ENCODE assay signal across 10 cellular contexts in the genomic region with DNA sequence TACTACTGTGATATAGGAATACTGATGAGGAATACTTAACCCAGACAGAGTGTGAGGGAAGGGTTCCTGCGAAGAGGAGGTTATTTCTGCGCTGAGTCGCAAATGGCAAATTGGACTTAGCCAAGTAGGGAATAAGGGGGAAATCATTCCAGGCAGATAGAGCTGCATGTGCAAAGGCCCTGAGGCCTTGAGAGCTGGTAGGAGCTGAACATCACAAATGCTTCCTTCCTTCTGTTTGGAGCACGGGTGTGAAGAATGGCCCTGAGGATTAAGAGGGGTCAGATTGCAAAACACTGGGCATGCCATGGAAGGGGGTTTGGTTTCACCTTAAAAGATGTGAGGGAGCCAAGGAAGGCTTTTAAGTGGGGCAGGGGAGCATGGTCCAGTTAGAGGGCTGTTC. TPM values are rescaled to one million over a fixed set of nuclear protein-coding genes. Genes with fewer than 3 reads are reported as not detected.
DNase-seq lines count a peak whose midpoint lies in the region; ATAC-seq and TF ChIP-seq lines count a peak whose summit lies in the region.
"Had no signal": no experiment of that assay in that cellular context is flagged by ENCODE, and none has a peak within 500 bp of the region (broad histone marks: within the 10 kb centered on the region; RNA-seq: fewer than 3 reads in every experiment).

No MANE protein-coding gene starts in this region.

- H3K4me3 ChIP-seq in BLaER1 = no peak overlapping the region
- H3K4me3 ChIP-seq in HCT116 (replicated peaks in 1 of 2; ENCODE audit: low read depth in 1 of 2, low read length in 2 of 2) = no peak overlapping the region; a peak in 1 of 4 replicates
- peak overlapping the region in 1 of 2 experiments; percentile 5 for H3K4me3 ChIP-seq in mesenchymal stem cell (ENCODE audit: insufficient read depth in 1 of 2, low read depth in 1 of 2, low read length in 2 of 2)
- no peak overlapping the region for H3K4me3 ChIP-seq in sigmoid colon

- H3K9me2 ChIP-seq in HCT116 (ENCODE audit: insufficient read depth) = no peaks in the 10 kb centered on the region

- 65% methylated on average over 4 of the region's 4 CpGs for WGBS in mesenchymal stem cell
- WGBS in sigmoid colon, 2 donors = 92 to 96% methylated on average over 4 of the region's 4 CpGs

- no peak overlapping the region for H3K9ac ChIP-seq in BLaER1
- peak overlapping the region; percentile 37 for H3K9ac ChIP-seq in HCT116 (ENCODE audit: low read length)
- no peak overlapping the region for H3K9ac ChIP-seq in mesenchymal stem cell (ENCODE audit: low read length)

- BruUV-seq in HCT116 (replicated peaks; lab: Mats Ljungman, UMichigan) = no TSS peak

- no peak overlapping the region for H2BK5ac ChIP-seq in mesenchymal stem cell (ENCODE audit: low read depth, low read length, poor library complexity, severe bottlenecking)

- TF ChIP-seq CTCF in HCT116 (IDR thresholded peaks at IDR 0.05 in 2 of 3, conservative IDR thresholded peaks at IDR 0.05 in 1 of 3; ENCODE audit: borderline replicate concordance in 1 of 3, insufficient read depth in 1 of 3, low read depth in 2 of 3, low read length in 2 of 3) (no peak), sigmoid colon (IDR thresholded peaks at IDR 0.05) (no peak)

- TF ChIP-seq RAD21 in HCT116 (IDR thresholded peaks at IDR 0.05; ENCODE audit: low read depth) = no peak

- H2BK120ac ChIP-seq in mesenchymal stem cell (ENCODE audit: low read depth, low read length) = peak overlapping the region; percentile 21

- peak overlapping the region; percentile 23 for H4K8ac ChIP-seq in mesenchymal stem cell (ENCODE audit: low read length)

- no peaks in the 10 kb centered on the region for H3K79me2 ChIP-seq in HCT116 (ENCODE audit: insufficient read depth, low read length)

- H2AK5ac ChIP-seq in mesenchymal stem cell (ENCODE audit: low read length, severe bottlenecking) = peak overlapping the region; percentile 18

- H3K9me3 ChIP-seq in BLaER1 (no peaks in the 10 kb centered on the region), HCT116 (ENCODE audit: control insufficient read depth in 1 of 2, insufficient read depth in 1 of 2, low read depth in 1 of 2, low read length in 2 of 2) (no peaks in the 10 kb centered on the region), mesenchymal stem cell (ENCODE audit: control insufficient read depth, low read length) (no peaks in the 10 kb centered on the region), sigmoid colon (no peaks in the 10 kb centered on the region)

- intact Hi-C loops in HCT116 (cut with micrococcal nuclease) (no loop called here), sigmoid colon (cut with DNase I) (no loop called here)

- H3K18ac ChIP-seq in mesenchymal stem cell (ENCODE audit: low read depth in 1 of 2, low read length in 2 of 2) = peak overlapping the region in 1 of 2 experiments; percentile 79

- H3K27me3 ChIP-seq in BLaER1 (no peaks in the 10 kb centered on the region), HCT116 (ENCODE audit: insufficient read depth, low read length) (no peaks in the 10 kb centered on the region), mesenchymal stem cell (ENCODE audit: control insufficient read depth in 1 of 2, insufficient read depth in 1 of 2, low read length in 2 of 2) (no peaks in the 10 kb centered on the region), sigmoid colon (no peaks in the 10 kb centered on the region)

- CTCF ChIA-PET in HCT116 (lab: Charles Lee) = interaction anchor here (0.7 kb wide), 1 partner anchor 837 kb away, joined by 3 read pairs; no protein-coding TSS in a partner anchor

- no peak for DNase-seq in HCT116 (ENCODE audit: low read depth, low spot score)
- DNase-seq in activated naive CD4-positive, alpha-beta T cell treated with anti-CD3 and anti-CD28 coated beads, Interleukin-2, amount 50 U/mL, for 72 hours (ENCODE audit: low spot score in 2 of 2) = no peak
- DNase-seq in mesenchymal stem cell = no peak
- DNase-seq in sigmoid colon = no peak
- no peak for DNase-seq in SIG-M5 (lab: John Stamatoyannopoulos, UW)
- DNase-seq in NCI-H1105 (lab: John Stamatoyannopoulos, UW) = no peak
- DNase-seq: kidney glomerular epithelial cell had no signal

- H3K23ac ChIP-seq in mesenchymal stem cell (ENCODE audit: low read length in 2 of 2) = no peak overlapping the region

- TF ChIP-seq POLR2A in HCT116 (IDR thresholded peaks at IDR 0.05; ENCODE audit: borderline replicate concordance, extremely low read depth, insufficient read depth, insufficient read length) (no peak), sigmoid colon (IDR thresholded peaks at IDR 0.05) (no peak)

- H4K20me1 ChIP-seq in BLaER1 (peaks cover 5% of the 10 kb centered on the region; the same call in 1 of the 2 replicates), HCT116 (ENCODE audit: insufficient read depth) (no peaks in the 10 kb centered on the region)

- RAD21 ChIA-PET in HCT116 (lab: Charles Lee; ENCODE audit: low non-redundant PET in 1 of 2, low total read pairs in 2 of 2, uncharacterized antibody in 2 of 2, unreplicated experiment in 2 of 2) = no interaction called here

- POLR2A ChIA-PET in HCT116 (lab: Charles Lee) = interaction anchor here (0.9 to 2.1 kb wide), 5 partner anchors 9 to 14 kb away, joined by 3 to 10 read pairs (median 7); a partner anchor contains a TSS

- H3K4me1 ChIP-seq in BLaER1 (peaks cover 94% of the 10 kb centered on the region), HCT116 (ENCODE audit: control insufficient read depth in 1 of 2, insufficient read depth in 2 of 2, low read length in 2 of 2) (peaks cover 63 to 69% of the 10 kb centered on the region in 2 experiments), mesenchymal stem cell (ENCODE audit: control insufficient read depth, insufficient read depth, low read depth, low read length) (peaks cover 31% of the 10 kb centered on the region), sigmoid colon (peaks cover 0 to 50% (median 37%) of the 10 kb centered on the region in 4 donors)

- no peak overlapping the region for H3K14ac ChIP-seq in mesenchymal stem cell (ENCODE audit: low read length in 2 of 2)

- peak overlapping the region; percentile 32 to 99 for H3K27ac Mint-ChIP-seq in activated naive CD4-positive, alpha-beta T cell treated with anti-CD3 and anti-CD28 coated beads, Interleukin-2, amount 50 U/mL, for 72 hours
- H3K27ac Mint-ChIP-seq: CD8-positive, alpha-beta T cell had no signal

- H3K4me2 ChIP-seq in BLaER1 = peak overlapping the region; percentile 45; the same call in 1 of the 2 replicates
- peak overlapping the region; percentile 92 for H3K4me2 ChIP-seq in HCT116 (ENCODE audit: low read length)
- no peak overlapping the region for H3K4me2 ChIP-seq in mesenchymal stem cell (ENCODE audit: low read length, poor library complexity, severe bottlenecking)

- H3K79me1 ChIP-seq in mesenchymal stem cell (replicated peaks; ENCODE audit: low read length, poor library complexity, severe bottlenecking) = peaks cover 3% of the 10 kb centered on the region

- H2BK15ac ChIP-seq in mesenchymal stem cell (ENCODE audit: low read depth, poor library complexity, severe bottlenecking) = no peak overlapping the region

- H3K9me3 Mint-ChIP-seq in activated naive CD4-positive, alpha-beta T cell treated with anti-CD3 and anti-CD28 coated beads, Interleukin-2, amount 50 U/mL, for 72 hours = no peaks in the 10 kb centered on the region
- H3K9me3 Mint-ChIP-seq: CD8-positive, alpha-beta T cell had no signal

- no peak for TF ChIP-seq EP300 in sigmoid colon (IDR thresholded peaks at IDR 0.05)

- H3K27ac ChIP-seq in BLaER1 = no peak overlapping the region
- peak overlapping the region; percentile 65 for H3K27ac ChIP-seq in HCT116 (ENCODE audit: low read depth, low read length)
- H3K27ac ChIP-seq in mesenchymal stem cell (ENCODE audit: low read length, poor library complexity, severe bottlenecking) = peak overlapping the region; percentile 96
- no peak overlapping the region for H3K27ac ChIP-seq in sigmoid colon

- ATAC-seq in HCT116 = no peak
- ATAC-seq in activated naive CD4-positive, alpha-beta T cell treated with anti-CD3 and anti-CD28 coated beads, Interleukin-2, amount 50 U/mL, for 72 hours = no peak
- ATAC-seq in GM18868 (IDR thresholded peaks at IDR 0.05; ENCODE audit: unreplicated experiment) = no peak
- ATAC-seq: CD8-positive, alpha-beta T cell had no signal

- peak overlapping the region; percentile 1 to 73 for H3K4ac ChIP-seq in mesenchymal stem cell (ENCODE audit: low read depth in 1 of 2, low read length in 2 of 2)

- H3K36me3 Mint-ChIP-seq in activated naive CD4-positive, alpha-beta T cell treated with anti-CD3 and anti-CD28 coated beads, Interleukin-2, amount 50 U/mL, for 72 hours = peaks cover 0 to 7% of the 10 kb centered on the region in 2 donors

- peak overlapping the region; percentile 76 for H4K91ac ChIP-seq in mesenchymal stem cell (ENCODE audit: low read length)

- no peak overlapping the region for H2AFZ ChIP-seq in HCT116 (ENCODE audit: low read depth, low read length, poor library complexity, severe bottlenecking)
- H2AFZ ChIP-seq in mesenchymal stem cell (ENCODE audit: low read depth, low read length) = no peak overlapping the region

- H3K36me3 ChIP-seq in BLaER1 = no peaks in the 10 kb centered on the region
- H3K36me3 ChIP-seq in HCT116 (ENCODE audit: control insufficient read depth in 1 of 2, insufficient read depth in 2 of 2, low read length in 2 of 2) = no peaks in the 10 kb centered on the region
- no peaks in the 10 kb centered on the region for H3K36me3 ChIP-seq in mesenchymal stem cell (ENCODE audit: control insufficient read depth in 1 of 2, insufficient read depth in 2 of 2, low read depth in 1 of 2, low read length in 2 of 2)
- no peaks in the 10 kb centered on the region for H3K36me3 ChIP-seq in sigmoid colon

- peak overlapping the region; percentile 11 to 92 for H2BK12ac ChIP-seq in mesenchymal stem cell (ENCODE audit: low read length in 2 of 2)

TF ChIP-seq in HCT116, 20 proteins besides CTCF, POLR2A, EP300 and RAD21:
- TF ChIP-seq, protein P1, sequence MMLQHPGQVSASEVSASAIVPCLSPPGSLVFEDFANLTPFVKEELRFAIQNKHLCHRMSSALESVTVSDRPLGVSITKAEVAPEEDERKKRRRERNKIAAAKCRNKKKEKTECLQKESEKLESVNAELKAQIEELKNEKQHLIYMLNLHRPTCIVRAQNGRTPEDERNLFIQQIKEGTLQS (IDR thresholded peaks at IDR 0.05) = no peak
- TF ChIP-seq SIN3A (IDR thresholded peaks at IDR 0.05; ENCODE audit: low read depth) (no peak), POLR2AphosphoS5 (IDR thresholded peaks at IDR 0.05; ENCODE audit: low read depth, low read length) (no peak), EZH2phosphoT487 (IDR thresholded peaks at IDR 0.05; ENCODE audit: borderline replicate concordance) (no peak), EGR1 (IDR thresholded peaks at IDR 0.05; ENCODE audit: low read depth) (no peak), JUND (IDR thresholded peaks at IDR 0.05) (peak; percentile 1; the same call in 1 of the 2 replicates)

RNA-seq across cellular contexts. Expression of a gene that starts 12.4 kb away (rescaled TPM):
- total RNA-seq in HCT116 (2021; ENCODE audit: unreplicated experiment) = 30.5 TPM
- 19.3 and 20.5 TPM in 2 replicates for polyA plus RNA-seq in HCT116 (2012)
- total RNA-seq in activated naive CD4-positive, alpha-beta T cell treated with anti-CD3 and anti-CD28 coated beads, Interleukin-2, amount 50 U/mL, for 72 hours = 10 to 100 TPM; 20.3 to 68.4 TPM
- polyA plus RNA-seq in mesenchymal stem cell (2013, experiment 1 of 2) = 11.3 TPM
- polyA plus RNA-seq in mesenchymal stem cell (2013, experiment 2 of 2) = 11.5 TPM
- total RNA-seq in sigmoid colon = 10 to 100 TPM in 1 of 4 donors, 1 to 10 TPM in 3; 7.7 to 11.5 (median 8.5) TPM
- 10 to 100 TPM in 2 of 3 donors, 1 to 10 TPM in 1; 9.6 to 11.7 (median 10.9) TPM for polyA plus RNA-seq in sigmoid colon

Comparison
In these comparisons a context has a peak if more than half of its experiments do, and no peak if none do; other contexts are left out.
1. H3K27ac ChIP-seq: peak in HCT116 (single experiment) and mesenchymal stem cell (single experiment); none in BLaER1 (single experiment) and sigmoid colon (0 of 4).